In the genomic region with DNA sequence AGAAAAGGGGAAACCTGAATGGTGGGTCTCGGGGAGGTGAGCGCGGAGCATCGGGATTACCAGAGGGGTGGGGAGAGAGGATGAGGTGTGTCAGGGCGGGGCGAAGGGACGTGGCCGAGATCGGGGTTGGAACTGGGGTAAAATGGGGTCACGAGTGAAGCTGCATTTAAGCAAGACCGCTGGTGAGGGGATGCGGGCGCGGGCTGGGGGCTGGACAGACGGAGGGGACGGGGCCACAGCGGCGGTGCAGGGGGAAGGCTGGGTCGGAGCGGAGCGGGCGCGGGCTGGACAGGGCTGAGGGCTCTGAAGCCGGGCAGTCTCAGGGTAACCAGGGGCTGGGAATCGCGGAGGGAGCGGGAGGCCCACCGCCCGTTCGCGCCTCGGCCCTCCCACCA, we compare ENCODE assay signal across 8 cellular contexts.
DNase-seq lines count a peak whose midpoint lies in the region; ATAC-seq and TF ChIP-seq lines count a peak whose summit lies in the region.
"Not testable (repeated sequence)": the region's sequence is repeated elsewhere in the genome, so short reads cannot be mapped to it uniquely, and the experiment has no call there.

No MANE protein-coding gene starts in this region.

- not testable (repeated sequence) for H3K23ac ChIP-seq in neuronal stem cell (ENCODE audit: low read depth, low read length, poor library complexity)

- not testable (repeated sequence) for H3K9me3 ChIP-seq in HUES64 (ENCODE audit: insufficient read depth, low read depth, low read length); breast epithelium; left ventricle myocardium inferior (replicated peaks); neuronal stem cell (replicated peaks in 1 of 2; ENCODE audit: control insufficient read depth in 2 of 2, insufficient read depth in 1 of 2, low read depth in 1 of 2, low read length in 2 of 2); tibial nerve

- H2BK12ac ChIP-seq in neuronal stem cell (ENCODE audit: low read length) = not testable (repeated sequence)

- not testable (repeated sequence) for H2BK5ac ChIP-seq in neuronal stem cell (ENCODE audit: low read length)

- not testable (repeated sequence) for H3K27ac ChIP-seq in HUES64 (ENCODE audit: low read depth, low read length); neuronal stem cell (replicated peaks; ENCODE audit: low read length)
- H3K27ac ChIP-seq in breast epithelium = peak overlapping the region; percentile 91 to 96
- H3K27ac ChIP-seq in left ventricle myocardium inferior (replicated peaks) = peak overlapping the region; percentile 86
- H3K27ac ChIP-seq in tibial nerve = peak overlapping the region; percentile 88 to 94 (median 90)

- TF ChIP-seq POLR2A in GM18505 (IDR thresholded peaks at IDR 0.05; ENCODE audit: borderline replicate concordance, extremely low read depth, insufficient read depth, insufficient read length); breast epithelium (IDR thresholded peaks at IDR 0.05); tibial nerve (IDR thresholded peaks at IDR 0.05): not testable (repeated sequence)

- H3K27me3 ChIP-seq in HUES64 (ENCODE audit: insufficient read depth, low read length); breast epithelium; left ventricle myocardium inferior (ENCODE audit: low read depth); neuronal stem cell (ENCODE audit: control insufficient read depth in 3 of 3, insufficient read depth in 3 of 3, low read depth in 1 of 3, low read length in 3 of 3); tibial nerve: not testable (repeated sequence)

- peak overlapping the region; percentile 57 for H3K4me2 ChIP-seq in neuronal stem cell (ENCODE audit: insufficient read depth, low read length, poor library complexity, severe bottlenecking)

- H2AFZ ChIP-seq in neuronal stem cell (ENCODE audit: low read length) = peak overlapping the region; percentile 89

- TF ChIP-seq CTCF in HFF-Myc (IDR thresholded peaks at IDR 0.05; ENCODE audit: low read depth, low read length, missing control alignments); breast epithelium (IDR thresholded peaks at IDR 0.05); left ventricle myocardium inferior (IDR thresholded peaks at IDR 0.05; ENCODE audit: borderline replicate concordance); tibial nerve (IDR thresholded peaks at IDR 0.05): not testable (repeated sequence)

- not testable (repeated sequence) for TF ChIP-seq EP300 in tibial nerve (IDR thresholded peaks at IDR 0.05)

- intact Hi-C loops in breast epithelium (cut with DNase I; ENCODE audit: low total_unique reads); left ventricle myocardium inferior (cut with micrococcal nuclease): not testable (repeated sequence)

- not testable (repeated sequence) for H3K14ac ChIP-seq in neuronal stem cell (ENCODE audit: low read length)

- H3K4ac ChIP-seq in neuronal stem cell (ENCODE audit: low read length) = not testable (repeated sequence)

- H3K79me1 ChIP-seq in neuronal stem cell (ENCODE audit: low read depth, low read length) = not testable (repeated sequence)

- not testable (repeated sequence) for H2BK15ac ChIP-seq in neuronal stem cell (ENCODE audit: low read length)

- not testable (repeated sequence) for H3K36me3 ChIP-seq in HUES64 (ENCODE audit: insufficient read depth, low read length); breast epithelium; left ventricle myocardium inferior; neuronal stem cell (replicated peaks in 1 of 2; ENCODE audit: control insufficient read depth in 2 of 2, insufficient read depth in 2 of 2, low read length in 2 of 2); tibial nerve

- not testable (repeated sequence) for H3K4me1 ChIP-seq in HUES64 (ENCODE audit: insufficient read depth, low read length); breast epithelium; neuronal stem cell (ENCODE audit: control insufficient read depth in 2 of 2, insufficient read depth in 1 of 2, low read depth in 1 of 2, low read length in 2 of 2)
- H3K4me1 ChIP-seq in left ventricle myocardium inferior = peaks cover 18% of the 10 kb centered on the region
- peaks cover 0 to 25% (median 0%) of the 10 kb centered on the region in 4 donors for H3K4me1 ChIP-seq in tibial nerve

- H2BK120ac ChIP-seq in neuronal stem cell (ENCODE audit: low read depth, low read length) = not testable (repeated sequence)

- H3K4me3 ChIP-seq in HFF-Myc (replicated peaks; ENCODE audit: low read depth, low read length) (peak overlapping the region; percentile 56), HUES64 (ENCODE audit: low read length) (peak overlapping the region; percentile 66), breast epithelium (peak overlapping the region; percentile 53 to 87 (median 63)), left ventricle myocardium inferior (peak overlapping the region; percentile 82), neuronal stem cell (ENCODE audit: low read length in 2 of 2) (peak overlapping the region; percentile 53 to 85), tibial nerve (peak overlapping the region; percentile 61 to 81 (median 72))

- H3K9ac ChIP-seq in HUES64 (ENCODE audit: low read depth, low read length) = peak overlapping the region; percentile 47; the same call in 1 of the 2 replicates
- H3K9ac ChIP-seq in neuronal stem cell (ENCODE audit: low read depth, low read length, poor library complexity) = peak overlapping the region; percentile 70

- 1% methylated on average over 26 of the region's 32 CpGs for WGBS in HUES64
- no CpG with 5 or more reads among the region's 32 CpGs for WGBS in neuronal stem cell (ENCODE audit: extremely low coverage in 2 of 2, insufficient read length in 2 of 2, insufficient replicate concordance in 1 of 2), 2 donors
- WGBS in tibial nerve, 2 donors = 1% methylated on average over 21 to 32 of the region's 32 CpGs

- ATAC-seq in GM18505 (IDR thresholded peaks at IDR 0.05; ENCODE audit: unreplicated experiment) = peak; percentile 39
- ATAC-seq in activated CD4-positive, CD25-positive, alpha-beta regulatory T cell treated with anti-CD3 and anti-CD28 coated beads, Interleukin-2, amount 50 U/mL, for 24 hours = peak; percentile 4 to 6

- DNase-seq in HFF-Myc (ENCODE audit: extremely low read depth, low read depth); left ventricle myocardium inferior; neuronal stem cell (ENCODE audit: low spot score); tibial nerve (ENCODE audit: low spot score in 2 of 2): not testable (repeated sequence)
- DNase-seq in breast epithelium (ENCODE audit: low spot score in 2 of 2) = peak in 1 of 2 donors; percentile 44

- not testable (repeated sequence) for H2AK5ac ChIP-seq in neuronal stem cell (ENCODE audit: low read depth, low read length)

- H3K18ac ChIP-seq in neuronal stem cell (ENCODE audit: low read length) = not testable (repeated sequence)

- not testable (repeated sequence) for H4K91ac ChIP-seq in neuronal stem cell (ENCODE audit: low read depth, low read length, poor library complexity)

- not testable (repeated sequence) for H4K8ac ChIP-seq in neuronal stem cell (ENCODE audit: low read depth, low read length)
